ENCODE assay signal across 29 cellular contexts in genomic region chr5:159448841-159449407, GRCh38.
"Had no signal": no experiment of that assay in that cellular context is flagged by ENCODE, and none has a peak within 500 bp of the region (broad histone marks: within the 10 kb centered on the region; RNA-seq: fewer than 3 reads in every experiment).

No MANE protein-coding gene starts in this region.

- H3K27me3 ChIP-seq: heart right ventricle, left lung, right lobe of liver, transverse colon, upper lobe of right lung, vagina had no signal

- FAIRE-seq: endometrium, islet of Langerhans, small intestine had no signal

- H3K9me3 ChIP-seq: esophagus squamous epithelium, heart right ventricle, left lung, neutrophil, right lobe of liver, thoracic aorta, transverse colon, upper lobe of right lung, vagina had no signal

- H3K4me1 ChIP-seq: left lung, parathyroid adenoma, right lobe of liver, transverse colon, vagina had no signal

- H3K27ac ChIP-seq: esophagus squamous epithelium, heart right ventricle, left lung, neutrophil, parathyroid adenoma, right lobe of liver, thoracic aorta, transverse colon, upper lobe of right lung, vagina had no signal

- H3K4me3 ChIP-seq: esophagus squamous epithelium, heart right ventricle, left lung, right lobe of liver, thoracic aorta, transverse colon, upper lobe of right lung, vagina had no signal

- H3K36me3 Mint-ChIP-seq: naive thymus-derived CD4-positive, alpha-beta T cell; stimulated activated naive B cell treated with anti-CD40 and anti-IgM and Interleukin-4, amounts not matched to agents 10 μg/mL and 1 μg/mL and 100 μg/mL, for 72 hours had no signal

- H3K27ac Mint-ChIP-seq: effector memory CD8-positive, alpha-beta T cell; naive thymus-derived CD4-positive, alpha-beta T cell; nephron progenitor cell; progenitor cell of endocrine pancreas; stimulated activated naive B cell treated with anti-CD40 and anti-IgM and Interleukin-4, amounts not matched to agents 10 μg/mL and 1 μg/mL and 100 μg/mL, for 72 hours; stimulated activated naive CD8-positive, alpha-beta T cell treated with anti-CD3 and anti-CD28 coated beads, Interleukin-15, Interleukin-2, amounts not matched to agents 100 ng/mL and 50 ng/mL, for 24 hours had no signal

- H3K36me3 ChIP-seq: esophagus squamous epithelium, heart right ventricle, left lung, neutrophil, right lobe of liver, thoracic aorta, transverse colon, upper lobe of right lung, vagina had no signal

- DNase-seq: cortex of kidney; effector memory CD8-positive, alpha-beta T cell; erythroblast; esophagus squamous epithelium; foreskin melanocyte; glutamatergic neuron; heart right ventricle; hippocampal formation; left cardiac atrium; left lung; mesendoderm; midbrain; naive thymus-derived CD4-positive, alpha-beta T cell; nephron progenitor cell; right lobe of liver; small intestine; stimulated activated CD4-positive, alpha-beta T cell treated with anti-CD3 and anti-CD28 coated beads, Interleukin-15, amount 100 ng/mL, for 24 hours; stimulated activated CD4-positive, alpha-beta T cell treated with anti-CD3 and anti-CD28 coated beads, Interleukin-2, amount 100 ng/mL, for 48 hours; stimulated activated naive B cell treated with anti-CD40 and anti-IgM and Interleukin-4, amounts not matched to agents 10 μg/mL and 1 μg/mL and 100 μg/mL, for 72 hours; transverse colon; upper lobe of right lung had no signal

- H3K4me3 Mint-ChIP-seq: effector memory CD8-positive, alpha-beta T cell; naive thymus-derived CD4-positive, alpha-beta T cell; nephron progenitor cell; stimulated activated naive B cell treated with anti-CD40 and anti-IgM and Interleukin-4, amounts not matched to agents 10 μg/mL and 1 μg/mL and 100 μg/mL, for 72 hours; stimulated activated naive CD8-positive, alpha-beta T cell treated with anti-CD3 and anti-CD28 coated beads, Interleukin-15, Interleukin-2, amounts not matched to agents 100 ng/mL and 50 ng/mL, for 24 hours had no signal

- H3K9me3 Mint-ChIP-seq: effector memory CD8-positive, alpha-beta T cell; naive thymus-derived CD4-positive, alpha-beta T cell; nephron progenitor cell; stimulated activated naive B cell treated with anti-CD40 and anti-IgM and Interleukin-4, amounts not matched to agents 10 μg/mL and 1 μg/mL and 100 μg/mL, for 72 hours; stimulated activated naive CD8-positive, alpha-beta T cell treated with anti-CD3 and anti-CD28 coated beads, Interleukin-15, Interleukin-2, amounts not matched to agents 100 ng/mL and 50 ng/mL, for 24 hours had no signal

- H3K27me3 Mint-ChIP-seq: effector memory CD8-positive, alpha-beta T cell had no signal

- ATAC-seq: effector memory CD8-positive, alpha-beta T cell; heart right ventricle; left lung; naive thymus-derived CD4-positive, alpha-beta T cell; right lobe of liver; stimulated activated naive B cell treated with anti-CD40 and anti-IgM and Interleukin-4, amounts not matched to agents 10 μg/mL and 1 μg/mL and 100 μg/mL, for 72 hours; upper lobe of right lung had no signal
